In genomic region chr1:31421404-31422040, GRCh38 we compare ENCODE assay signal across 9 cellular contexts. TPM values are rescaled to one million over a fixed set of nuclear protein-coding genes. Genes with fewer than 3 reads are reported as not detected.
DNase-seq lines count a peak whose midpoint lies in the region; ATAC-seq, FAIRE-seq and TF ChIP-seq lines count a peak whose summit lies in the region.
"Had no signal": no experiment of that assay in that cellular context is flagged by ENCODE, and none has a peak within 500 bp of the region (broad histone marks: within the 10 kb centered on the region; RNA-seq: fewer than 3 reads in every experiment).

No MANE protein-coding gene starts in this region.

- intact Hi-C loops in heart right ventricle (cut with DNase I), result loop anchor here (1.0 to 10.0 kb wide), 9 partner anchors 27 to 239 kb away; no protein-coding TSS in a partner anchor
- intact Hi-C loops in cardiac septum (cut with DNase I), result loop anchor here (1.0 to 10.0 kb wide), 3 partner anchors 27 to 697 kb away; partner anchors contain the start of gene MATN1

- peaks cover 7% of the 10 kb centered on the region for H3K4me1 Mint-ChIP-seq in endothelial cell (ENCODE audit: unreplicated experiment)

- H3K27me3 Mint-ChIP-seq in endothelial cell (ENCODE audit: unreplicated experiment), result no peaks in the 10 kb centered on the region

- H3K4me1 ChIP-seq in heart right ventricle (peaks cover 0 to 3% (median 0%) of the 10 kb centered on the region in 9 donors), NT2/D1 (ENCODE audit: insufficient read depth, insufficient read length) (peaks cover 12% of the 10 kb centered on the region), small intestine (ENCODE audit: control insufficient read depth in 2 of 2, insufficient read depth in 1 of 2, low read depth in 1 of 2, low read length in 1 of 2) (no peaks in the 10 kb centered on the region)

- ATAC-seq in heart right ventricle (peak in 1 of 8 donors; percentile 60), GM18867 (IDR thresholded peaks at IDR 0.05; ENCODE audit: unreplicated experiment) (no peak), HG02678 (IDR thresholded peaks at IDR 0.05; ENCODE audit: unreplicated experiment) (no peak)

- FAIRE-seq in small intestine (lab: Jason Lieb, UNC), result no peak

- H3K27ac ChIP-seq in heart right ventricle (no peak overlapping the region), small intestine (ENCODE audit: low read depth in 1 of 2, low read length in 1 of 2) (no peak overlapping the region)

- no peak overlapping the region for H3K27ac Mint-ChIP-seq in endothelial cell (ENCODE audit: unreplicated experiment)

- H3K4me3 ChIP-seq in heart right ventricle (no peak overlapping the region), NT2/D1 (ENCODE audit: insufficient read length, low read depth) (no peak overlapping the region), small intestine (ENCODE audit: low read depth in 1 of 2, low read length in 2 of 2) (no peak overlapping the region)

- H3K9me3 ChIP-seq in heart right ventricle (no peaks in the 10 kb centered on the region), NT2/D1 (ENCODE audit: insufficient read depth, low read length) (no peaks in the 10 kb centered on the region), small intestine (ENCODE audit: control insufficient read depth, low read depth) (no peaks in the 10 kb centered on the region)

- no peaks in the 10 kb centered on the region for H3K9me3 Mint-ChIP-seq in endothelial cell (ENCODE audit: unreplicated experiment)

- H3K36me3 ChIP-seq in heart right ventricle, result no peaks in the 10 kb centered on the region
- peaks cover 12% of the 10 kb centered on the region for H3K36me3 ChIP-seq in NT2/D1 (ENCODE audit: insufficient read depth, insufficient read length, low read length)
- H3K36me3 ChIP-seq in small intestine (ENCODE audit: control insufficient read depth in 2 of 2, insufficient read depth in 2 of 2, low read length in 2 of 2), result peaks cover 0 to 4% of the 10 kb centered on the region in 2 donors

- no peak overlapping the region for H3K4me3 Mint-ChIP-seq in endothelial cell (ENCODE audit: unreplicated experiment)

- peaks cover 9% of the 10 kb centered on the region for H3K36me3 Mint-ChIP-seq in endothelial cell (ENCODE audit: low read depth, unreplicated experiment)

- TF ChIP-seq CTCF in heart right ventricle (IDR thresholded peaks at IDR 0.05) (peak in 7 of 9 donors; percentile 31 to 45 (median 34)), endothelial cell (IDR thresholded peaks at IDR 0.05; ENCODE audit: unreplicated experiment) (peak; percentile 34)

- peak overlapping the region; percentile 46 for H3K9ac ChIP-seq in NT2/D1 (ENCODE audit: insufficient read length, low read depth)

- no peak for DNase-seq in heart right ventricle
- no peak for DNase-seq in cardiac septum (ENCODE audit: low spot score)
- DNase-seq in NT2/D1 (ENCODE audit: low read depth, low spot score), result peak; percentile 55
- DNase-seq in endothelial cell (ENCODE audit: low spot score), result peak; percentile 50
- no peak for DNase-seq in small intestine
- DNase-seq in activated CD4-positive, alpha-beta T cell treated with anti-CD3 and anti-CD28 coated beads, Interleukin-2, amount 50 U/mL, for 48 hours, result no peak

- H3K27me3 ChIP-seq in heart right ventricle, result peaks cover 0 to 23% (median 13%) of the 10 kb centered on the region in 7 donors
- no peaks in the 10 kb centered on the region for H3K27me3 ChIP-seq in NT2/D1 (ENCODE audit: insufficient read depth, insufficient read length)
- no peaks in the 10 kb centered on the region for H3K27me3 ChIP-seq in small intestine (ENCODE audit: control insufficient read depth in 2 of 2, insufficient read depth in 2 of 2, low read length in 2 of 2)

- 55 to 57% methylated on average over 9 of the region's 9 CpGs for WGBS in heart right ventricle, 2 donors
- 55 to 68% (median 67%) methylated on average over 9 of the region's 9 CpGs for WGBS in small intestine, 3 donors

RNA-seq across cellular contexts. Expression of gene SERINC2, which starts 8.5 kb away (rescaled TPM):
- total RNA-seq in heart right ventricle (1 to 10 TPM in 7 of 10 donors, under 1 TPM in 3; 0.71 to 7.6 (median 1.6) TPM), cardiac septum (2.8 TPM), endothelial cell (ENCODE audit: unreplicated experiment) (23.6 TPM)
- polyA plus RNA-seq in heart right ventricle (1 to 10 TPM; 2.6 to 3.9 TPM), small intestine (100 to 1,000 TPM in 2 of 3 donors, 10 to 100 TPM in 1; 57.3 to 179 (median 147) TPM)

RNA-seq across cellular contexts. Expression of gene FABP3, which starts 48.6 kb away (rescaled TPM):
- 1,000 to 10,000 TPM; 2,977 to 6,049 (median 4,967) TPM for total RNA-seq in heart right ventricle
- polyA plus RNA-seq in heart right ventricle, result 1,000 to 10,000 TPM; 5,936 to 6,968 TPM
- 3,048 TPM for total RNA-seq in cardiac septum
- 1.1 TPM for total RNA-seq in endothelial cell (ENCODE audit: unreplicated experiment)
- polyA plus RNA-seq in small intestine, result 10 to 100 TPM; 10.7 to 63.8 (median 16.4) TPM
- total RNA-seq: HT1080 had no signal

Comparison
In these comparisons a context has a peak if more than half of its experiments do, and no peak if none do; other contexts are left out.
1. DNase-seq: peak in NT2/D1 (single experiment) and endothelial cell (single experiment); none in heart right ventricle (0 of 2), cardiac septum (single experiment), small intestine (single experiment) and activated CD4-positive, alpha-beta T cell treated with anti-CD3 and anti-CD28 coated beads, Interleukin-2, amount 50 U/mL, for 48 hours (0 of 2).
2. RNA of gene FABP3, which starts 48.6 kb away (total RNA-seq): 2,977 to 6,049 TPM in heart right ventricle and 3,048 TPM in cardiac septum (single experiment); 1.1 TPM in endothelial cell (single experiment); every median in the first group is over 1,000 times any median in the second.